In the genomic region with DNA sequence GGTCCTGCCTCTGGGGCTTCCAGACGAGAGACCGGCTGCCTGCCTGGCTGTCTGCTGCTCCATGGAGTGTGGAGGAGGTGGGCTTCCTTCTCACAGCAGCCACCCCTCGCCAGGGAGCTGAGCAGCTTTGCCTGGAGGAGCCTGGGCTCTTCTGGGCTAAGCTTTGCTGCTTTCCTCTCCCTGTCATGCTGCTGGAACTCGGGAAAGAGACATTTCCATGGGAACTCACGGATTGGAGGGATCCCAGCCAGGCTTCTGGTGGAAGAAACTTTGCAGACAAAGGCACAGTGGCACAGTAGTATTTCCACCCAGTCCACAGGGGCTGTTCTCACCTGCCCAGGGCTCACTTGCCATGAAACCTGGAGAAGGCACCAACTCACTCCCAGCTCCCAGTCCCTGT, we compare ENCODE assay signal across 6 cellular contexts. TPM values are rescaled to one million over a fixed set of nuclear protein-coding genes. Genes with fewer than 3 reads are reported as not detected.
"Had no signal": no experiment of that assay in that cellular context is flagged by ENCODE, and none has a peak within 500 bp of the region (broad histone marks: within the 10 kb centered on the region; RNA-seq: fewer than 3 reads in every experiment).

No MANE protein-coding gene starts in this region.

- H3K4me2 ChIP-seq: GM23338 had no signal

- H3K27ac Mint-ChIP-seq: GM23338, H9, IgD-negative memory B cell had no signal

- H2AFZ ChIP-seq: GM23338 had no signal

- DNase-seq: H9, HCEC 1CT, KBM-7 had no signal

- H3K9me3 Mint-ChIP-seq: GM23338, H9, IgD-negative memory B cell had no signal

- H3K4me3 Mint-ChIP-seq: GM23338, H9, IgD-negative memory B cell had no signal

- H3K36me3 Mint-ChIP-seq: IgD-negative memory B cell had no signal

- H3K4me3 ChIP-seq: GM23338 had no signal

- H3K4me1 Mint-ChIP-seq: IgD-negative memory B cell had no signal

RNA-seq across cellular contexts. Expression of a gene that starts 5.6 kb away (rescaled TPM):
- total RNA-seq: HT-29 had no signal
